15 cellular contexts compared by ENCODE assay signal in genomic region chr20:63176035-63176434, GRCh38. TPM values are rescaled to one million over a fixed set of nuclear protein-coding genes. Genes with fewer than 3 reads are reported as not detected.
DNase-seq lines count a peak whose midpoint lies in the region; ATAC-seq and TF ChIP-seq lines count a peak whose summit lies in the region.
"Had no signal": no experiment of that assay in that cellular context is flagged by ENCODE, and none has a peak within 500 bp of the region (broad histone marks: within the 10 kb centered on the region; RNA-seq: fewer than 3 reads in every experiment).

No MANE protein-coding gene starts in this region.

- peaks cover 48% of the 10 kb centered on the region for H3K27me3 Mint-ChIP-seq in CD4-positive, alpha-beta T cell
- H3K27me3 Mint-ChIP-seq in mesothelial cell of epicardium (ENCODE audit: low read depth) = peaks cover 81% of the 10 kb centered on the region

- intact Hi-C loops in CD4-positive, alpha-beta T cell (cut with DNase I, micrococcal nuclease) = loop anchor here in 1 of 2 experiments (10.0 kb wide), 1 partner anchor 71 kb away; no protein-coding TSS in a partner anchor

- H3K4me3 Mint-ChIP-seq in CD4-positive, alpha-beta T cell = peak overlapping the region; percentile 65
- peak overlapping the region; percentile 30 for H3K4me3 Mint-ChIP-seq in mesothelial cell of epicardium

- no peak overlapping the region for H3K27ac ChIP-seq in CD4-positive, alpha-beta T cell (ENCODE audit: low read depth, low read length)
- H3K27ac ChIP-seq in HUES48 (ENCODE audit: low read depth, low read length) = no peak overlapping the region

- peaks cover 4% of the 10 kb centered on the region for H3K4me1 Mint-ChIP-seq in CD4-positive, alpha-beta T cell (ENCODE audit: low read depth)
- H3K4me1 Mint-ChIP-seq in mesothelial cell of epicardium = peaks cover 8% of the 10 kb centered on the region

- peaks cover 92% of the 10 kb centered on the region for H3K27me3 ChIP-seq in CD4-positive, alpha-beta T cell (ENCODE audit: control insufficient read depth, insufficient read depth, low read length)
- H3K27me3 ChIP-seq in HUES48 (ENCODE audit: control insufficient read depth, insufficient read depth, low read length) (peaks cover 71% of the 10 kb centered on the region), adipocyte (replicated peaks; ENCODE audit: control insufficient read depth, insufficient read depth, low read length) (peaks cover 64% of the 10 kb centered on the region)

- H3K4me3 ChIP-seq in HUES48 (ENCODE audit: low read depth, low read length) (peak overlapping the region; percentile 45; the same call in 1 of the 2 replicates), adipocyte (ENCODE audit: low read length) (no peak overlapping the region)

- CTCF ChIA-PET in CD4-positive, alpha-beta T cell (lab: Charles Lee) = no interaction called here

- ATAC-seq in CD4-positive, alpha-beta T cell (ENCODE audit: poor library complexity) = no peak
- no peak for ATAC-seq in activated CD4-positive, CD25-positive, alpha-beta regulatory T cell treated with anti-CD3 and anti-CD28 coated beads, Interleukin-2, amount 50 U/mL, for 24 hours

- H3K9ac ChIP-seq in HUES48 (ENCODE audit: low read depth, low read length) (no peak overlapping the region), adipocyte (ENCODE audit: low read length) (no peak overlapping the region)

- peaks cover 17% of the 10 kb centered on the region; the same call in 1 of the 2 replicates for H3K4me1 ChIP-seq in HUES48 (ENCODE audit: control insufficient read depth, insufficient read depth, low read length)
- H3K4me1 ChIP-seq in adipocyte (ENCODE audit: control insufficient read depth, insufficient read depth, low read length) = no peaks in the 10 kb centered on the region

- POLR2A ChIA-PET in CD4-positive, alpha-beta T cell (lab: Charles Lee) = no interaction called here

- no peak for TF ChIP-seq CTCF in CD4-positive, alpha-beta T cell (IDR thresholded peaks at IDR 0.05)
- no peak for TF ChIP-seq CTCF in mesothelial cell of epicardium (IDR thresholded peaks at IDR 0.05; ENCODE audit: unreplicated experiment)

- H3K36me3 ChIP-seq in HUES48 (ENCODE audit: control insufficient read depth, insufficient read depth, low read length) (no peaks in the 10 kb centered on the region), adipocyte (ENCODE audit: control insufficient read depth, insufficient read depth, low read length, severe bottlenecking) (no peaks in the 10 kb centered on the region)

- no peaks in the 10 kb centered on the region for H3K36me3 Mint-ChIP-seq in CD4-positive, alpha-beta T cell (ENCODE audit: low read depth)
- no peaks in the 10 kb centered on the region for H3K36me3 Mint-ChIP-seq in mesothelial cell of epicardium
- H3K36me3 Mint-ChIP-seq: CD4-positive, CD25-positive, alpha-beta regulatory T cell had no signal

- no peak overlapping the region for H3K27ac Mint-ChIP-seq in CD4-positive, alpha-beta T cell
- no peak overlapping the region for H3K27ac Mint-ChIP-seq in mesothelial cell of epicardium
- H3K27ac Mint-ChIP-seq: CD4-positive, CD25-positive, alpha-beta regulatory T cell had no signal

- DNase-seq in CD4-positive, alpha-beta T cell = no peak
- DNase-seq in adipocyte (ENCODE audit: low read depth) (peak; percentile 42), mesothelial cell of epicardium (ENCODE audit: low spot score in 2 of 2, unreplicated experiment in 2 of 2) (no peak), Ammon's horn (ENCODE audit: low spot score) (no peak), ACHN (no peak)
- DNase-seq in stimulated activated CD4-positive, alpha-beta T cell treated with anti-CD3 and anti-CD28 coated beads, Interleukin-1b, Interleukin-23, amount 100 ng/mL, for 48 hours = no peak
- DNase-seq: CD4-positive, CD25-positive, alpha-beta regulatory T cell; effector memory CD4-positive, alpha-beta T cell; NCI-H2107; stimulated activated CD4-positive, alpha-beta T cell treated with anti-CD3 and anti-CD28 coated beads, Interleukin-4, amount 100 ng/mL, for 1 hour had no signal

- in situ Hi-C loops in ACHN (cut with HindIII; ENCODE audit: low pct_ligation_motif_present, low pct_unique_long_range_greater_than_20kb, low sequenced_read_pairs) = no loop called here

- H3K9me3 ChIP-seq in CD4-positive, alpha-beta T cell (ENCODE audit: control insufficient read depth, low read length) = no peaks in the 10 kb centered on the region
- H3K9me3 ChIP-seq in HUES48 (ENCODE audit: control insufficient read depth, insufficient read depth, low read length) (no peaks in the 10 kb centered on the region), adipocyte (ENCODE audit: control insufficient read depth, low read length) (no peaks in the 10 kb centered on the region)

- H3K9me3 Mint-ChIP-seq in CD4-positive, alpha-beta T cell = no peaks in the 10 kb centered on the region
- H3K9me3 Mint-ChIP-seq in mesothelial cell of epicardium = no peaks in the 10 kb centered on the region

RNA-seq across cellular contexts. Expression of gene YTHDF1, which starts 39.9 kb away (rescaled TPM):
- total RNA-seq in CD4-positive, alpha-beta T cell = 10 to 100 TPM; 43.7 to 44.1 TPM
- 49.3 to 52.9 TPM (median 50.1 TPM) in 3 replicates for total RNA-seq in mesothelial cell of epicardium

RNA-seq across cellular contexts. Expression of gene BIRC7, which starts 59.7 kb away (rescaled TPM):
- total RNA-seq in CD4-positive, alpha-beta T cell = not detected
- 0.36 to 0.84 TPM (median 0.50 TPM) in 3 replicates for total RNA-seq in mesothelial cell of epicardium
- total RNA-seq: activated CD8-positive, alpha-beta memory T cell treated with anti-CD3 and anti-CD28 coated beads for 36 hours; CD4-positive, CD25-positive, alpha-beta regulatory T cell; lung microvascular endothelial cell; pulmonary artery endothelial cell had no signal
